16 cellular contexts compared by ENCODE assay signal in genomic region chr4:123739806-123740205, GRCh38.
A peak's percentile ranks its signal among the peaks of the same experiment; 100 is the strongest.
DNase-seq lines count a peak whose midpoint lies in the region; TF ChIP-seq lines count a peak whose summit lies in the region.
"Had no signal": no experiment of that assay in that cellular context is flagged by ENCODE, and none has a peak within 500 bp of the region (broad histone marks: within the 10 kb centered on the region; RNA-seq: fewer than 3 reads in every experiment).

No MANE protein-coding gene starts in this region.

- peak overlapping the region in 2 of 3 experiments; percentile 48 to 71; a peak in 2 of 7 replicates for H3K27ac Mint-ChIP-seq in H9
- H3K27ac Mint-ChIP-seq: B cell; CD8-positive, alpha-beta T cell had no signal

- H3K23me2 ChIP-seq in H9 (ENCODE audit: insufficient read length, low read depth, low read length, poor library complexity, severe bottlenecking): no peaks in the 10 kb centered on the region

- H3K4me3 ChIP-seq in SJSA1: no peak overlapping the region
- H3K4me3 ChIP-seq in mesendoderm (ENCODE audit: low read length): no peak overlapping the region
- no peak overlapping the region for H3K4me3 ChIP-seq in neuronal stem cell (ENCODE audit: low read length in 2 of 2)
- H3K4me3 ChIP-seq: BLaER1 treated with 17β-estradiol and CSF1 and Interleukin-3, amounts not matched to agents 10 nM and 100 nM had no signal

- no peak overlapping the region for H3K4me3 Mint-ChIP-seq in H9
- H3K4me3 Mint-ChIP-seq: B cell; CD8-positive, alpha-beta T cell had no signal

- H3K79me2 ChIP-seq in H9 (ENCODE audit: insufficient read depth, low read length): no peaks in the 10 kb centered on the region
- H3K79me2 ChIP-seq in mesendoderm (ENCODE audit: control insufficient read depth, insufficient read depth, low read length): no peaks in the 10 kb centered on the region

- H4K8ac ChIP-seq in H9 (replicated peaks; ENCODE audit: insufficient read length, low read depth, low read length) (no peak overlapping the region), mesendoderm (ENCODE audit: low read depth, low read length) (no peak overlapping the region), neuronal stem cell (ENCODE audit: low read depth, low read length) (no peak overlapping the region)

- H2BK12ac ChIP-seq in H9 (ENCODE audit: insufficient read length, low read depth, low read length) (no peak overlapping the region), neuronal stem cell (ENCODE audit: low read length) (no peak overlapping the region)

- no peaks in the 10 kb centered on the region for H3K9me3 ChIP-seq in H9 (ENCODE audit: control insufficient read depth, low read depth, low read length)
- no peaks in the 10 kb centered on the region for H3K9me3 ChIP-seq in SJSA1 (replicated peaks)
- peaks cover 0 to 3% of the 10 kb centered on the region in 2 donors for H3K9me3 ChIP-seq in neuronal stem cell (replicated peaks in 1 of 2; ENCODE audit: control insufficient read depth in 2 of 2, insufficient read depth in 1 of 2, low read depth in 1 of 2, low read length in 2 of 2)
- H3K9me3 ChIP-seq: BLaER1 treated with 17β-estradiol and CSF1 and Interleukin-3, amounts not matched to agents 10 nM and 100 nM had no signal

- H3K56ac ChIP-seq in H9 (ENCODE audit: insufficient read length, low read depth, low read length): no peak overlapping the region
- no peak overlapping the region for H3K56ac ChIP-seq in mesendoderm (ENCODE audit: low read length)

- no peaks in the 10 kb centered on the region for H3K79me1 ChIP-seq in H9 (ENCODE audit: insufficient read depth, low read depth, low read length, poor library complexity, severe bottlenecking)
- H3K79me1 ChIP-seq in mesendoderm (ENCODE audit: low read length): no peaks in the 10 kb centered on the region
- H3K79me1 ChIP-seq in neuronal stem cell (ENCODE audit: low read depth, low read length): no peaks in the 10 kb centered on the region

- H3K4me2 ChIP-seq in H9 (ENCODE audit: insufficient read depth, insufficient read length, low read length) (no peak overlapping the region), mesendoderm (ENCODE audit: low read length) (no peak overlapping the region), neuronal stem cell (ENCODE audit: insufficient read depth, low read length, poor library complexity, severe bottlenecking) (no peak overlapping the region)
- H3K4me2 ChIP-seq: BLaER1 treated with 17β-estradiol and CSF1 and Interleukin-3, amounts not matched to agents 10 nM and 100 nM had no signal

- peaks cover 0 to 4% (median 1%) of the 10 kb centered on the region in 3 experiments; a peak in 2 of 7 replicates for H3K36me3 Mint-ChIP-seq in H9 (ENCODE audit: insufficient read depth in 1 of 3, low read depth in 3 of 3)
- H3K36me3 Mint-ChIP-seq: CD8-positive, alpha-beta T cell had no signal

- H3K9ac ChIP-seq in H9 (ENCODE audit: extremely low read depth, insufficient read length, low read length) (no peak overlapping the region), mesendoderm (ENCODE audit: low read length) (no peak overlapping the region), neuronal stem cell (ENCODE audit: low read depth, low read length, poor library complexity) (no peak overlapping the region)
- H3K9ac ChIP-seq: BLaER1 treated with 17β-estradiol and CSF1 and Interleukin-3, amounts not matched to agents 10 nM and 100 nM had no signal

- H4K5ac ChIP-seq in H9 (ENCODE audit: insufficient read length, low read depth, low read length) (no peak overlapping the region), mesendoderm (ENCODE audit: low read length) (no peak overlapping the region)

- no peak for DNase-seq in H9
- DNase-seq in SJSA1 (ENCODE audit: low read depth in 1 of 2, low spot score in 2 of 2): no peak
- no peak for DNase-seq in mesendoderm
- DNase-seq in neuronal stem cell (ENCODE audit: low spot score): no peak
- no peak for DNase-seq in NCI-H146 (lab: John Stamatoyannopoulos, UW)
- no peak for DNase-seq in activated naive CD4-positive, alpha-beta T cell treated with anti-CD3 and anti-CD28 coated beads, Interleukin-2, amount 50 U/mL, for 16 hours
- DNase-seq in kidney glomerular epithelial cell (lab: John Stamatoyannopoulos, UW): no peak
- DNase-seq: 8988T; Calu3; CD8-positive, alpha-beta T cell; DMS79 treated with DMSO at 0.1 percent for 48 hours; GF-D8; HCEC 1CT; IMR-90 had no signal

- H2AK5ac ChIP-seq in H9 (ENCODE audit: insufficient read length, low read length) (no peak overlapping the region), mesendoderm (ENCODE audit: low read length) (no peak overlapping the region), neuronal stem cell (ENCODE audit: low read depth, low read length) (no peak overlapping the region)

- peaks cover 0 to 3% of the 10 kb centered on the region in 2 experiments; a peak in 2 of 5 replicates for H3K9me3 Mint-ChIP-seq in H9

- H2BK120ac ChIP-seq in H9 (ENCODE audit: low read depth, low read length, poor library complexity, severe bottlenecking): no peak overlapping the region
- no peak overlapping the region for H2BK120ac ChIP-seq in mesendoderm (ENCODE audit: low read depth, low read length)
- no peak overlapping the region for H2BK120ac ChIP-seq in neuronal stem cell (ENCODE audit: low read depth, low read length)

- H4K91ac ChIP-seq in H9 (ENCODE audit: insufficient read length, low read depth, low read length) (no peak overlapping the region), neuronal stem cell (ENCODE audit: low read depth, low read length, poor library complexity) (no peak overlapping the region)

- H3K27me3 ChIP-seq in H9 (ENCODE audit: insufficient read depth, low read length) (no peaks in the 10 kb centered on the region), SJSA1 (replicated peaks) (no peaks in the 10 kb centered on the region), mesendoderm (ENCODE audit: insufficient read depth, low read length, poor library complexity) (no peaks in the 10 kb centered on the region), neuronal stem cell (ENCODE audit: control insufficient read depth in 3 of 3, insufficient read depth in 3 of 3, low read depth in 1 of 3, low read length in 3 of 3) (no peaks in the 10 kb centered on the region)
- H3K27me3 ChIP-seq: BLaER1 treated with 17β-estradiol and CSF1 and Interleukin-3, amounts not matched to agents 10 nM and 100 nM had no signal

- H2BK15ac ChIP-seq in H9 (ENCODE audit: low read depth, low read length): no peak overlapping the region
- H2BK15ac ChIP-seq in mesendoderm (replicated peaks; ENCODE audit: low read depth): no peak overlapping the region
- H2BK15ac ChIP-seq in neuronal stem cell (ENCODE audit: low read length): no peak overlapping the region

- H3K4me1 ChIP-seq in H9 (ENCODE audit: insufficient read depth, low read length): no peaks in the 10 kb centered on the region
- H3K4me1 ChIP-seq in SJSA1 (replicated peaks): peaks cover 21% of the 10 kb centered on the region
- peaks cover under 1% of the 10 kb centered on the region for H3K4me1 ChIP-seq in mesendoderm (ENCODE audit: control insufficient read depth, low read depth, low read length)
- peaks cover 1% of the 10 kb centered on the region in 2 donors for H3K4me1 ChIP-seq in neuronal stem cell (ENCODE audit: control insufficient read depth in 2 of 2, insufficient read depth in 1 of 2, low read depth in 1 of 2, low read length in 2 of 2)

- no CpG with 5 or more reads among the region's 4 CpGs for WGBS in H9 (ENCODE audit: extremely low coverage, insufficient read length, low lambda C conversion rate)
- no CpG with 5 or more reads among the region's 4 CpGs for WGBS in mesendoderm (ENCODE audit: extremely low coverage, insufficient coverage, low lambda C conversion rate)
- no CpG with 5 or more reads among the region's 4 CpGs for WGBS in neuronal stem cell (ENCODE audit: extremely low coverage in 2 of 2, insufficient read length in 2 of 2, insufficient replicate concordance in 1 of 2), 2 donors

- no peaks in the 10 kb centered on the region for H3K36me3 ChIP-seq in SJSA1
- no peaks in the 10 kb centered on the region for H3K36me3 ChIP-seq in mesendoderm (ENCODE audit: control insufficient read depth, insufficient read depth, low read length)
- H3K36me3 ChIP-seq in neuronal stem cell (replicated peaks in 1 of 2; ENCODE audit: control insufficient read depth in 2 of 2, insufficient read depth in 2 of 2, low read length in 2 of 2): no peaks in the 10 kb centered on the region
- H3K36me3 ChIP-seq: BLaER1 treated with 17β-estradiol and CSF1 and Interleukin-3, amounts not matched to agents 10 nM and 100 nM had no signal

- H3K27me3 Mint-ChIP-seq in H9 (ENCODE audit: low read depth): no peaks in the 10 kb centered on the region

- H2BK5ac ChIP-seq in H9 (ENCODE audit: insufficient read length, low read length) (no peak overlapping the region), mesendoderm (ENCODE audit: low read length) (no peak overlapping the region), neuronal stem cell (ENCODE audit: low read length) (no peak overlapping the region)

- H2AFZ ChIP-seq in H9 (ENCODE audit: low read length): no peak overlapping the region
- peak overlapping the region; percentile 36 for H2AFZ ChIP-seq in neuronal stem cell (ENCODE audit: low read length)

- no peaks in the 10 kb centered on the region for H4K20me1 ChIP-seq in H9 (ENCODE audit: control insufficient read depth, insufficient read depth, insufficient read length)
- H4K20me1 ChIP-seq: BLaER1 treated with 17β-estradiol and CSF1 and Interleukin-3, amounts not matched to agents 10 nM and 100 nM had no signal

- H3K4me1 Mint-ChIP-seq in H9: peaks cover 4 to 11% of the 10 kb centered on the region in 2 experiments
- H3K4me1 Mint-ChIP-seq: B cell had no signal

- no peak overlapping the region for H3K27ac ChIP-seq in H9 (ENCODE audit: insufficient read length, low read depth, low read length)
- peak overlapping the region; percentile 87 for H3K27ac ChIP-seq in SJSA1
- H3K27ac ChIP-seq in mesendoderm (ENCODE audit: low read depth, low read length): no peak overlapping the region
- no peak overlapping the region for H3K27ac ChIP-seq in neuronal stem cell (replicated peaks; ENCODE audit: low read length)
- H3K27ac ChIP-seq: BLaER1 treated with 17β-estradiol and CSF1 and Interleukin-3, amounts not matched to agents 10 nM and 100 nM had no signal

- TF ChIP-seq CTCF in H9 (conservative IDR thresholded peaks at IDR 0.05): no peak

- H2BK20ac ChIP-seq in H9 (ENCODE audit: low read depth, low read length, poor library complexity, severe bottlenecking): no peak overlapping the region

- H3K23ac ChIP-seq in H9 (ENCODE audit: insufficient read length, low read depth, low read length) (no peak overlapping the region), mesendoderm (ENCODE audit: low read length) (peak overlapping the region; percentile 20), neuronal stem cell (ENCODE audit: low read depth, low read length, poor library complexity) (no peak overlapping the region)

- H3K4ac ChIP-seq in H9 (ENCODE audit: low read depth, low read length) (no peak overlapping the region), mesendoderm (ENCODE audit: low read depth, low read length) (peak overlapping the region; percentile 31), neuronal stem cell (ENCODE audit: low read length) (no peak overlapping the region)

- H3K14ac ChIP-seq in H9 (ENCODE audit: insufficient read depth, low read length) (no peak overlapping the region), neuronal stem cell (ENCODE audit: low read length) (no peak overlapping the region)

- H3T11ph ChIP-seq in H9 (ENCODE audit: low read length): no peak overlapping the region

- H3K18ac ChIP-seq in H9 (ENCODE audit: insufficient read length, low read depth, low read length) (no peak overlapping the region), mesendoderm (ENCODE audit: low read length) (peak overlapping the region; percentile 40), neuronal stem cell (ENCODE audit: low read length) (no peak overlapping the region)
